ENCODE assay signal across 19 cellular contexts in genomic region chr17:83077411-83077810, GRCh38. TPM values are rescaled to one million over a fixed set of nuclear protein-coding genes. Genes with fewer than 3 reads are reported as not detected.
DNase-seq lines count a peak whose midpoint lies in the region; ATAC-seq and TF ChIP-seq lines count a peak whose summit lies in the region.
"Had no signal": no experiment of that assay in that cellular context is flagged by ENCODE, and none has a peak within 500 bp of the region (broad histone marks: within the 10 kb centered on the region; RNA-seq: fewer than 3 reads in every experiment).

No MANE protein-coding gene starts in this region.

- ATAC-seq in GM18858 (IDR thresholded peaks at IDR 0.05; ENCODE audit: unreplicated experiment) (no peak), GM21526 (IDR thresholded peaks at IDR 0.05; ENCODE audit: low FRiP score, unreplicated experiment) (no peak), gastrocnemius medialis (no peak)
- ATAC-seq: activated CD4-positive, CD25-positive, alpha-beta regulatory T cell treated with anti-CD3 and anti-CD28 coated beads, Interleukin-2, amount 50 U/mL, for 24 hours had no signal

- H3K4me1 ChIP-seq in endodermal cell (ENCODE audit: control insufficient read depth, insufficient read depth, low read length) (no peaks in the 10 kb centered on the region), gastrocnemius medialis (peaks cover 3 to 10% of the 10 kb centered on the region in 2 donors)

- H3K27ac ChIP-seq in RWPE1, result peak overlapping the region; percentile 12; the same call in 1 of the 2 replicates
- no peak overlapping the region for H3K27ac ChIP-seq in endodermal cell (ENCODE audit: low read depth, low read length)
- no peak overlapping the region for H3K27ac ChIP-seq in gastrocnemius medialis
- H3K27ac ChIP-seq: heart right ventricle, pancreas, sigmoid colon, SK-N-MC, thyroid gland had no signal

- H3K9me3 Mint-ChIP-seq in CD14-positive monocyte (peaks cover 0 to 4% (median 0%) of the 10 kb centered on the region in 7 donors), endodermal cell (no peaks in the 10 kb centered on the region), nephron progenitor cell (no peaks in the 10 kb centered on the region)
- H3K9me3 Mint-ChIP-seq: HFFc6 had no signal

- WGBS in endodermal cell (ENCODE audit: insufficient coverage in 1 of 2, insufficient read length in 1 of 2), 2 experiments, result 83 to 84% methylated on average over 11 of the region's 11 CpGs

- H3K27me3 Mint-ChIP-seq in CD14-positive monocyte (ENCODE audit: low read depth in 3 of 3) (peaks cover 22 to 33% (median 24%) of the 10 kb centered on the region in 3 donors), endodermal cell (ENCODE audit: insufficient read depth) (peaks cover 41% of the 10 kb centered on the region), nephron progenitor cell (ENCODE audit: low read depth, poor library complexity) (peaks cover 44% of the 10 kb centered on the region)

- no peaks in the 10 kb centered on the region for H3K36me3 ChIP-seq in endodermal cell (ENCODE audit: control insufficient read depth, insufficient read depth, low read length)
- no peaks in the 10 kb centered on the region for H3K36me3 ChIP-seq in gastrocnemius medialis
- H3K36me3 ChIP-seq: pancreas, sigmoid colon, thyroid gland had no signal

- CTCF ChIA-PET in RWPE1 (lab: Yijun Ruan, JAX), result interaction anchor here (0.7 kb wide), 1 partner anchor 157 kb away, joined by 4 read pairs; no protein-coding TSS in a partner anchor

- TF ChIP-seq CTCF in CD14-positive monocyte (IDR thresholded peaks at IDR 0.05) (no peak), RWPE1 (conservative IDR thresholded peaks at IDR 0.05; ENCODE audit: low read depth) (no peak), endodermal cell (conservative IDR thresholded peaks at IDR 0.05) (no peak), nephron progenitor cell (IDR thresholded peaks at IDR 0.05) (no peak), gastrocnemius medialis (IDR thresholded peaks at IDR 0.05 in 4 of 5, conservative IDR thresholded peaks at IDR 0.05 in 1 of 5) (no peak)

- peaks cover 9 to 14% of the 10 kb centered on the region in 2 donors for H3K36me3 Mint-ChIP-seq in CD14-positive monocyte
- H3K36me3 Mint-ChIP-seq in endodermal cell (ENCODE audit: low read depth), result no peaks in the 10 kb centered on the region
- H3K36me3 Mint-ChIP-seq in nephron progenitor cell (ENCODE audit: low read depth), result no peaks in the 10 kb centered on the region

- H3K4me3 ChIP-seq in endodermal cell (ENCODE audit: low read length) (no peak overlapping the region), gastrocnemius medialis (no peak overlapping the region)
- H3K4me3 ChIP-seq: pancreas, sigmoid colon, SK-N-MC, thyroid gland had no signal

- H3K9me3 ChIP-seq in endodermal cell (ENCODE audit: control insufficient read depth, low read length) (no peaks in the 10 kb centered on the region), gastrocnemius medialis (no peaks in the 10 kb centered on the region)
- H3K9me3 ChIP-seq: heart right ventricle, pancreas, sigmoid colon, thyroid gland had no signal

- intact Hi-C loops in CD14-positive monocyte (cut with micrococcal nuclease), result loop anchor here in 1 of 2 donors (5.0 kb wide), 1 partner anchor 35 kb away; no protein-coding TSS in a partner anchor
- intact Hi-C loops in gastrocnemius medialis (cut with DNase I; ENCODE audit: low total_unique reads), result no loop called here

- H3K9ac ChIP-seq in endodermal cell (ENCODE audit: extremely low read depth, low read length, poor library complexity, severe bottlenecking), result no peak overlapping the region

- H3K4me3 Mint-ChIP-seq in CD14-positive monocyte, result peak overlapping the region; percentile 54 to 76
- H3K4me3 Mint-ChIP-seq in endodermal cell, result peak overlapping the region; percentile 50
- peak overlapping the region; percentile 25 for H3K4me3 Mint-ChIP-seq in nephron progenitor cell

- no peak for DNase-seq in CD14-positive monocyte (ENCODE audit: low spot score)
- DNase-seq in RWPE1 (ENCODE audit: low spot score), result no peak
- peak; percentile 54 for DNase-seq in endodermal cell
- no peak for DNase-seq in nephron progenitor cell
- no peak for DNase-seq in NCI-H2107 treated with DMSO at 0.1 percent for 48 hours (lab: John Stamatoyannopoulos, UW; ENCODE audit: unreplicated experiment)
- DNase-seq in gastrocnemius medialis, result no peak
- DNase-seq: heart right ventricle, HFFc6, IMR-90, NCI-H1417 treated with DMSO at 0.1 percent for 48 hours, NCI-H526 treated with DMSO at 0.1 percent for 48 hours, sigmoid colon, T1000 had no signal

- POLR2A ChIA-PET in RWPE1 (lab: Yijun Ruan, JAX; ENCODE audit: low non-redundant PET), result no interaction called here

- H3K27ac Mint-ChIP-seq in CD14-positive monocyte, result peak overlapping the region in 2 of 7 donors; percentile 21 to 64
- no peak overlapping the region for H3K27ac Mint-ChIP-seq in endodermal cell
- no peak overlapping the region for H3K27ac Mint-ChIP-seq in nephron progenitor cell
- H3K27ac Mint-ChIP-seq: HFFc6 had no signal

- peaks cover 25% of the 10 kb centered on the region for H3K4me1 Mint-ChIP-seq in CD14-positive monocyte
- peaks cover 2% of the 10 kb centered on the region for H3K4me1 Mint-ChIP-seq in endodermal cell
- peaks cover 19% of the 10 kb centered on the region for H3K4me1 Mint-ChIP-seq in nephron progenitor cell

- in situ Hi-C loops in gastrocnemius medialis (cut with MboI; ENCODE audit: low sequenced_read_pairs in 4 of 4), result no loop called here

- TF ChIP-seq POLR2A in gastrocnemius medialis (IDR thresholded peaks at IDR 0.05), result no peak

- H3K27me3 ChIP-seq in endodermal cell (ENCODE audit: control insufficient read depth, insufficient read depth, low read length, poor library complexity, severe bottlenecking) (peaks cover 52% of the 10 kb centered on the region), gastrocnemius medialis (peaks cover 9 to 13% (median 13%) of the 10 kb centered on the region in 3 donors)
- H3K27me3 ChIP-seq: pancreas, sigmoid colon, thyroid gland had no signal

RNA-seq across cellular contexts. Expression of gene METRNL, which starts 2.0 kb away (rescaled TPM):
- 10 to 100 TPM; 13.1 to 29.8 TPM for polyA plus RNA-seq in CD14-positive monocyte
- total RNA-seq in endodermal cell (10 to 100 TPM in 1 of 2 donors, 1 to 10 TPM in 1; 7.3 to 10.3 TPM), gastrocnemius medialis (10 to 100 TPM in 3 of 4 donors, 1 to 10 TPM in 1; 6.6 to 19.7 (median 11.1) TPM)
- polyA plus RNA-seq in endodermal cell (2013, experiment 1 of 2), result 17.8 TPM
- polyA plus RNA-seq in endodermal cell (2013, experiment 2 of 2), result 16.6 TPM
